Comparison of ENCODE assay signal across 31 cellular contexts in genomic region chr16:12201216-12201615, GRCh38.
"Had no signal": no experiment of that assay in that cellular context is flagged by ENCODE, and none has a peak within 500 bp of the region (broad histone marks: within the 10 kb centered on the region; RNA-seq: fewer than 3 reads in every experiment).

No MANE protein-coding gene starts in this region.

- H3K4me1 ChIP-seq: breast epithelium, pancreas, prostate gland, transverse colon had no signal

- H3K27me3 Mint-ChIP-seq: activated B cell treated with CpG ODN at 0.5 μM for 24 hours; activated CD4-positive, alpha-beta T cell treated with anti-CD3 and anti-CD28 coated beads for 36 hours; activated naive CD8-positive, alpha-beta T cell treated with anti-CD3 and anti-CD28 coated beads for 36 hours; naive B cell had no signal

- H3K4me1 Mint-ChIP-seq: activated B cell treated with CpG ODN at 0.5 μM for 24 hours, mesothelial cell of epicardium, nephron progenitor cell had no signal

- H3K9me3 Mint-ChIP-seq: activated B cell treated with CpG ODN at 0.5 μM for 24 hours; activated naive CD4-positive, alpha-beta T cell treated with anti-CD3 and anti-CD28 coated beads for 36 hours; activated naive CD8-positive, alpha-beta T cell treated with anti-CD3 and anti-CD28 coated beads for 36 hours; activated T-helper 1 cell treated with anti-CD3 and anti-CD28 coated beads, Interleukin-12 subunit alpha, Interleukin-12 subunit beta, Interleukin-2, Interleukin-4 antibody, amounts not matched to agents 30 ng/mL and 10 ng/mL and 1 ng/mL, durations not matched to agents 14 hours and 24 hours and 36 hours; mesothelial cell of epicardium; naive B cell; nephron progenitor cell; T-helper 2 cell treated with Interferon-gamma antibody and Interleukin-4, amounts not matched to agents 5 μg/mL and 100 μg/mL, for 36 hours had no signal

- H3K4me3 Mint-ChIP-seq: activated B cell treated with CpG ODN at 0.5 μM for 24 hours; activated CD4-positive, alpha-beta T cell treated with anti-CD3 and anti-CD28 coated beads for 36 hours; activated naive CD4-positive, alpha-beta T cell treated with anti-CD3 and anti-CD28 coated beads for 36 hours; activated naive CD8-positive, alpha-beta T cell treated with anti-CD3 and anti-CD28 coated beads for 36 hours; activated T-helper 1 cell treated with anti-CD3 and anti-CD28 coated beads, Interleukin-12 subunit alpha, Interleukin-12 subunit beta, Interleukin-2, Interleukin-4 antibody, amounts not matched to agents 30 ng/mL and 10 ng/mL and 1 ng/mL, durations not matched to agents 14 hours and 24 hours and 36 hours; mesothelial cell of epicardium; naive B cell; nephron progenitor cell; T-helper 2 cell treated with Interferon-gamma antibody and Interleukin-4, amounts not matched to agents 5 μg/mL and 100 μg/mL, for 36 hours had no signal

- H3K27ac Mint-ChIP-seq: activated B cell treated with CpG ODN at 0.5 μM for 24 hours; activated CD4-positive, alpha-beta T cell treated with anti-CD3 and anti-CD28 coated beads for 36 hours; activated naive CD4-positive, alpha-beta T cell treated with anti-CD3 and anti-CD28 coated beads for 36 hours; activated naive CD8-positive, alpha-beta T cell treated with anti-CD3 and anti-CD28 coated beads for 36 hours; activated T-helper 1 cell treated with anti-CD3 and anti-CD28 coated beads, Interleukin-12 subunit alpha, Interleukin-12 subunit beta, Interleukin-2, Interleukin-4 antibody, amounts not matched to agents 30 ng/mL and 10 ng/mL and 1 ng/mL, durations not matched to agents 14 hours and 24 hours and 36 hours; mesothelial cell of epicardium; nephron progenitor cell; T-helper 2 cell treated with Interferon-gamma antibody and Interleukin-4, amounts not matched to agents 5 μg/mL and 100 μg/mL, for 36 hours had no signal

- H3K4me3 ChIP-seq: breast epithelium, esophagus squamous epithelium, pancreas, prostate gland, spleen, transverse colon had no signal

- H3K9me3 ChIP-seq: breast epithelium, esophagus squamous epithelium, neutrophil, pancreas, prostate gland, spleen, transverse colon had no signal

- ATAC-seq: activated CD4-positive, alpha-beta T cell treated with anti-CD3 and anti-CD28 coated beads for 36 hours; left cardiac atrium; pancreas had no signal

- H3K36me3 Mint-ChIP-seq: mesothelial cell of epicardium had no signal

- DNase-seq: activated B cell treated with CpG ODN at 0.5 μM for 24 hours; activated CD4-positive, alpha-beta T cell treated with anti-CD3 and anti-CD28 coated beads for 36 hours; activated CD8-positive, alpha-beta memory T cell treated with anti-CD3 and anti-CD28 coated beads for 24 hours; activated CD8-positive, alpha-beta memory T cell treated with anti-CD3 and anti-CD28 coated beads, Interleukin-2, amount 50 U/mL, for 4 hours; activated effector memory CD4-positive, alpha-beta T cell treated with anti-CD3 and anti-CD28 coated beads, Interleukin-2, amount 50 U/mL, for 16 hours; activated naive CD4-positive, alpha-beta T cell treated with anti-CD3 and anti-CD28 coated beads for 36 hours; activated naive CD8-positive, alpha-beta T cell treated with anti-CD3 and anti-CD28 coated beads for 36 hours; activated T-cell treated with anti-CD3 and anti-CD28 coated beads, Interleukin-2, amount 50 U/mL, for 1 hour; central memory CD4-positive, alpha-beta T cell; effector CD8-positive, alpha-beta T cell; esophagus squamous epithelium; islet precursor cell; left cardiac atrium; naive B cell; nephron progenitor cell; pancreas; retina; spleen; stimulated activated naive CD4-positive, alpha-beta T cell; T-helper 1 cell; transverse colon had no signal

- H3K27ac ChIP-seq: breast epithelium, epithelial cell of prostate, esophagus squamous epithelium, pancreas, prostate gland, spleen, transverse colon had no signal

- H3K27me3 ChIP-seq: breast epithelium, esophagus squamous epithelium, neutrophil, pancreas, spleen, transverse colon had no signal

- FAIRE-seq: colon, endometrium, frontal cortex, pancreas had no signal

- H3K36me3 ChIP-seq: breast epithelium, pancreas, prostate gland, transverse colon had no signal
